Comparison of ENCODE assay signal across 15 cellular contexts in the genomic region with DNA sequence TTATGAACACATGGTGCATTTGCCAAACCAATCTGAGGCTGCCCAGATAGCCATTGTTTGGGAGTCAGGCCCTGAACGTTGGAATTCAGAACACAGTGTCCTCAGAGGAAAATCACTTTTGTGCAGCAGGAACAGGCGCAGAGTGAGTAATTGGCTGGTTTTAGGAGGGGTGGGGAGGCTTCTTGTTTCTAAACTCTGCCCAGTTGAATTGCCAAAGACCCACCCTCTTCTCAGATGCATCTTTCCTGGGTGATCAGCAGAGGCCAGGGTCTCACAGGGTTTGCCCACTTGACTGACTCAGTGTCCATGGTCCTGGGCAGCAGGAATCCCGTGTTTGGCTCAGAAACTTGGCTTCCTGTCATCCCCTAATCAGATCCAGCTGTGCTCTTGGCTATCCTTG. TPM values are rescaled to one million over a fixed set of nuclear protein-coding genes. Genes with fewer than 3 reads are reported as not detected.
DNase-seq lines count a peak whose midpoint lies in the region; ATAC-seq and TF ChIP-seq lines count a peak whose summit lies in the region.
"Had no signal": no experiment of that assay in that cellular context is flagged by ENCODE, and none has a peak within 500 bp of the region (broad histone marks: within the 10 kb centered on the region; RNA-seq: fewer than 3 reads in every experiment).

No MANE protein-coding gene starts in this region.

- H3K4me1 ChIP-seq in gastroesophageal sphincter, result peaks cover 11 to 54% (median 20%) of the 10 kb centered on the region in 3 donors
- no peaks in the 10 kb centered on the region for H3K4me1 ChIP-seq in prostate gland (replicated peaks)
- H3K4me1 ChIP-seq: A549 had no signal

- H3K4me3 Mint-ChIP-seq in activated CD4-positive, alpha-beta T cell treated with anti-CD3 and anti-CD28 coated beads, Interleukin-2, amount 10 ng/mL, durations not matched to agents 24 days and 14 days, result no peak overlapping the region
- H3K4me3 Mint-ChIP-seq: activated T-cell treated with anti-CD3 and anti-CD28 coated beads, Interleukin-2, amount 50 U/mL, for 72 hours had no signal

- WGBS in gastroesophageal sphincter (ENCODE audit: low coverage in 1 of 2), 2 donors, result 22% methylated on average over 3 of the region's 3 CpGs; no CpG with 5 or more reads in 1 of the 2 donors
- 19% methylated on average over 3 of the region's 3 CpGs for WGBS in prostate gland

- no peaks in the 10 kb centered on the region for H3K9me3 Mint-ChIP-seq in activated CD4-positive, alpha-beta T cell treated with anti-CD3 and anti-CD28 coated beads, Interleukin-2, amount 10 ng/mL, durations not matched to agents 24 days and 14 days
- H3K9me3 Mint-ChIP-seq: activated T-cell treated with anti-CD3 and anti-CD28 coated beads, Interleukin-2, amount 50 U/mL, for 72 hours had no signal

- no peaks in the 10 kb centered on the region for H3K4me1 Mint-ChIP-seq in activated CD4-positive, alpha-beta T cell treated with anti-CD3 and anti-CD28 coated beads, Interleukin-2, amount 10 ng/mL, durations not matched to agents 24 days and 14 days

- H3K27ac Mint-ChIP-seq in activated CD4-positive, alpha-beta T cell treated with anti-CD3 and anti-CD28 coated beads, Interleukin-2, amount 10 ng/mL, durations not matched to agents 24 days and 14 days, result no peak overlapping the region
- H3K27ac Mint-ChIP-seq: activated T-cell treated with anti-CD3 and anti-CD28 coated beads, Interleukin-2, amount 50 U/mL, for 72 hours had no signal

- H3K27ac ChIP-seq in gastroesophageal sphincter (peak overlapping the region; percentile 74 to 89 (median 80)), prostate gland (peak overlapping the region; percentile 52 to 59)
- H3K27ac ChIP-seq: A549 had no signal

- intact Hi-C loops in activated CD4-positive, alpha-beta T cell treated with anti-CD3 and anti-CD28 coated beads, Interleukin-2, amount 10 ng/mL, durations not matched to agents 24 days and 14 days (cut with micrococcal nuclease), result no loop called here
- intact Hi-C loops in prostate gland (cut with DNase I), result loop anchor here (5.0 kb wide), 3 partner anchors 56 to 456 kb away; partner anchors contain the start of gene NANOS1

- peaks cover 3% of the 10 kb centered on the region for H3K27me3 Mint-ChIP-seq in activated CD4-positive, alpha-beta T cell treated with anti-CD3 and anti-CD28 coated beads, Interleukin-2, amount 10 ng/mL, durations not matched to agents 24 days and 14 days

- peak; percentile 91 for ATAC-seq in gastroesophageal sphincter
- ATAC-seq: A549; activated T-cell treated with anti-CD3 and anti-CD28 coated beads, Interleukin-2, amount 50 U/mL, for 72 hours had no signal

- H3K36me3 ChIP-seq in gastroesophageal sphincter (no peaks in the 10 kb centered on the region), prostate gland (no peaks in the 10 kb centered on the region)

- TF ChIP-seq EP300 in gastroesophageal sphincter (IDR thresholded peaks at IDR 0.05), result no peak

- no peaks in the 10 kb centered on the region for H3K36me3 Mint-ChIP-seq in activated CD4-positive, alpha-beta T cell treated with anti-CD3 and anti-CD28 coated beads, Interleukin-2, amount 10 ng/mL, durations not matched to agents 24 days and 14 days (ENCODE audit: low read depth)

- peak; percentile 44 for DNase-seq in activated CD4-positive, alpha-beta T cell treated with anti-CD3 and anti-CD28 coated beads, Interleukin-2, amount 10 ng/mL, durations not matched to agents 24 days and 14 days
- DNase-seq in activated CD4-positive, alpha-beta T cell treated with anti-CD3 and anti-CD28 coated beads for 4 hours, result no peak
- DNase-seq in prostate gland (ENCODE audit: low spot score), result no peak
- DNase-seq in activated effector memory CD4-positive, alpha-beta T cell treated with anti-CD3 and anti-CD28 coated beads, Interleukin-2, amount 50 U/mL, for 16 hours, result no peak
- no peak for DNase-seq in HK-2 (ENCODE audit: unreplicated experiment)
- DNase-seq in activated effector memory CD4-positive, alpha-beta T cell treated with Interleukin-2 at 50 U/mL for 16 hours, result no peak
- no peak for DNase-seq in NCI-H524 (lab: John Stamatoyannopoulos, UW)
- DNase-seq: activated T-cell treated with anti-CD3 and anti-CD28 coated beads, Interleukin-2, amount 50 U/mL, for 72 hours; NCI-H82 had no signal

- H3K9me3 ChIP-seq in gastroesophageal sphincter, result no peaks in the 10 kb centered on the region
- no peaks in the 10 kb centered on the region for H3K9me3 ChIP-seq in prostate gland
- H3K9me3 ChIP-seq: A549 had no signal

- H3K4me3 ChIP-seq in gastroesophageal sphincter (no peak overlapping the region), prostate gland (no peak overlapping the region)
- H3K4me3 ChIP-seq: A549 had no signal

- no peaks in the 10 kb centered on the region for H3K27me3 ChIP-seq in gastroesophageal sphincter
- no peaks in the 10 kb centered on the region for H3K27me3 ChIP-seq in prostate gland (replicated peaks; ENCODE audit: insufficient read depth)

- TF ChIP-seq CTCF in gastroesophageal sphincter (IDR thresholded peaks at IDR 0.05) (no peak), prostate gland (IDR thresholded peaks at IDR 0.05) (no peak)

- TF ChIP-seq POLR2A in gastroesophageal sphincter (IDR thresholded peaks at IDR 0.05), result no peak
- no peak for TF ChIP-seq POLR2A in prostate gland (IDR thresholded peaks at IDR 0.05)

RNA-seq across cellular contexts. Expression of gene PRLHR, which starts 24.3 kb away (rescaled TPM):
- total RNA-seq in activated CD4-positive, alpha-beta T cell treated with anti-CD3 and anti-CD28 coated beads, Interleukin-2, amount 10 ng/mL, durations not matched to agents 24 days and 14 days, result not detected in 2 replicates
- total RNA-seq in gastroesophageal sphincter (under 1 TPM in 3 of 4 donors, not detected in 1; 0.12 to 0.35 (median 0.13) TPM), prostate gland (not detected)
- total RNA-seq: activated T-cell treated with anti-CD3 and anti-CD28 coated beads, Interleukin-2, amount 50 U/mL, for 72 hours; bronchial epithelial cell; myocyte; SK-MEL-5; skeletal muscle tissue had no signal
